In genomic region chr22:22745225-22746060, GRCh38 we compare ENCODE assay signal across 8 cellular contexts.
A peak's percentile ranks its signal among the peaks of the same experiment; 100 is the strongest.
DNase-seq lines count a peak whose midpoint lies in the region; ATAC-seq lines count a peak whose summit lies in the region.

No MANE protein-coding gene starts in this region.

- DNase-seq in NCI-H524 (lab: John Stamatoyannopoulos, UW) (peak; percentile 16 to 61), NCI-H524 treated with DMSO at 0.1 percent for 48 hours (lab: John Stamatoyannopoulos, UW) (no peak), fibroblast of peridontal ligament (ENCODE audit: extremely low read depth) (peak; percentile 9), sciatic nerve (ENCODE audit: low spot score) (no peak), amniotic stem cell (lab: John Stamatoyannopoulos, UW) (no peak)
- peak; percentile 34 for DNase-seq in activated CD4-positive, alpha-beta T cell treated with anti-CD3 and anti-CD28 coated beads, Interleukin-2, amount 50 U/mL, for 1 hour

- intact Hi-C loops in sciatic nerve (cut with DNase I): no loop called here

- ATAC-seq in HG03175 (IDR thresholded peaks at IDR 0.05; ENCODE audit: unreplicated experiment) (peak; percentile 51), sciatic nerve (peak; percentile 38), HG03378 (IDR thresholded peaks at IDR 0.05; ENCODE audit: unreplicated experiment) (no peak)

Comparison
In these comparisons a context has a peak if more than half of its experiments do, and no peak if none do; other contexts are left out.
1. DNase-seq: peak in NCI-H524 (2 of 2), activated CD4-positive, alpha-beta T cell treated with anti-CD3 and anti-CD28 coated beads, Interleukin-2, amount 50 U/mL, for 1 hour (single experiment) and fibroblast of peridontal ligament (single experiment); none in NCI-H524 treated with DMSO at 0.1 percent for 48 hours (single experiment), sciatic nerve (single experiment) and amniotic stem cell (single experiment).